27 cellular contexts compared by ENCODE assay signal in genomic region chr3:69932087-69932486, GRCh38.
"Had no signal": no experiment of that assay in that cellular context is flagged by ENCODE, and none has a peak within 500 bp of the region (broad histone marks: within the 10 kb centered on the region; RNA-seq: fewer than 3 reads in every experiment).

No MANE protein-coding gene starts in this region.

- H3K27me3 ChIP-seq: ascending aorta had no signal

- H3K4me3 ChIP-seq: ascending aorta had no signal

- H3K27ac ChIP-seq: ascending aorta had no signal

- DNase-seq: activated B cell treated with CpG ODN at 0.5 μM for 24 hours; activated CD4-positive, alpha-beta memory T cell treated with anti-CD3 and anti-CD28 coated beads, Interleukin-2, amount 10 ng/mL, durations not matched to agents 7 days and 5 days; activated CD4-positive, alpha-beta T cell treated with anti-CD3 and anti-CD28 coated beads for 1 hour; activated CD4-positive, alpha-beta T cell treated with anti-CD3 and anti-CD28 coated beads for 36 hours; activated CD4-positive, alpha-beta T cell treated with anti-CD3 and anti-CD28 coated beads for 48 hours; activated CD4-positive, alpha-beta T cell treated with anti-CD3 and anti-CD28 coated beads, Interleukin-2, amount 10 ng/mL, durations not matched to agents 7 days and 5 days; activated CD4-positive, alpha-beta T cell treated with anti-CD3 and anti-CD28 coated beads, Interleukin-2, amount 50 U/mL, for 48 hours; activated CD8-positive, alpha-beta memory T cell treated with anti-CD3 and anti-CD28 coated beads for 24 hours; activated CD8-positive, alpha-beta memory T cell treated with anti-CD3 and anti-CD28 coated beads, Interleukin-2, amount 10 ng/mL, durations not matched to agents 7 days and 5 days; activated CD8-positive, alpha-beta memory T cell treated with anti-CD3 and anti-CD28 coated beads, Interleukin-2, amount 50 U/mL, for 48 hours; activated CD8-positive, alpha-beta T cell treated with anti-CD3 and anti-CD28 coated beads, Interleukin-2, amount 10 ng/mL, durations not matched to agents 7 days and 5 days; activated effector memory CD4-positive, alpha-beta T cell treated with Interleukin-2 at 50 U/mL for 16 hours; activated gamma-delta T cell; activated naive CD4-positive, alpha-beta T cell treated with anti-CD3 and anti-CD28 coated beads, Interleukin-2, amount 10 ng/mL, durations not matched to agents 7 days and 5 days; activated naive CD4-positive, alpha-beta T cell treated with Interleukin-2 at 50 U/mL for 16 hours; activated naive CD8-positive, alpha-beta T cell treated with anti-CD3 and anti-CD28 coated beads, Interleukin-2, amount 10 ng/mL, durations not matched to agents 7 days and 5 days; activated naive CD8-positive, alpha-beta T cell treated with anti-CD3 and anti-CD28 coated beads, Interleukin-2, amount 50 U/mL, for 24 hours; activated T-cell treated with anti-CD3 and anti-CD28 coated beads, Interleukin-2, amount 50 U/mL, for 24 hours; activated T-cell treated with anti-CD3 and anti-CD28 coated beads, Interleukin-2, amount 50 U/mL, for 48 hours; amygdala; anterior cingulate cortex; central memory CD4-positive, alpha-beta T cell; T-helper 1 cell; T-helper 2 cell; T-helper 9 cell had no signal

- FAIRE-seq: bronchial epithelial cell had no signal

- H3K9me3 ChIP-seq: ascending aorta had no signal

- ATAC-seq: activated CD4-positive, alpha-beta T cell treated with anti-CD3 and anti-CD28 coated beads for 36 hours; activated CD8-positive, alpha-beta memory T cell treated with anti-CD3 and anti-CD28 coated beads, Interleukin-2, amount 10 ng/mL, durations not matched to agents 7 days and 5 days; activated CD8-positive, alpha-beta T cell treated with anti-CD3 and anti-CD28 coated beads, Interleukin-2, amount 10 ng/mL, durations not matched to agents 7 days and 5 days; activated naive CD8-positive, alpha-beta T cell treated with anti-CD3 and anti-CD28 coated beads, Interleukin-2, amount 50 U/mL, for 24 hours had no signal

- H3K4me1 ChIP-seq: ascending aorta had no signal

- H3K36me3 ChIP-seq: ascending aorta had no signal
